Comparison of ENCODE assay signal across 24 cellular contexts in genomic region chr7:5656233-5656632, GRCh38.
"Had no signal": no experiment of that assay in that cellular context is flagged by ENCODE, and none has a peak within 500 bp of the region (broad histone marks: within the 10 kb centered on the region; RNA-seq: fewer than 3 reads in every experiment).

No MANE protein-coding gene starts in this region.

- H3K4me3 ChIP-seq: breast epithelium had no signal

- H3K27ac Mint-ChIP-seq: activated CD4-positive, alpha-beta memory T cell treated with anti-CD3 and anti-CD28 coated beads for 36 hours; activated CD4-positive, alpha-beta T cell treated with anti-CD3 and anti-CD28 coated beads, Interleukin-2, amount 10 ng/mL, durations not matched to agents 7 days and 5 days; activated naive CD4-positive, alpha-beta T cell treated with anti-CD3 and anti-CD28 coated beads, Interleukin-2, amount 50 U/mL, for 24 hours; activated T-cell treated with anti-CD3 and anti-CD28 coated beads, Interleukin-2, amount 50 U/mL, for 72 hours had no signal

- H3K27me3 Mint-ChIP-seq: activated CD4-positive, alpha-beta memory T cell treated with anti-CD3 and anti-CD28 coated beads for 36 hours; activated CD4-positive, alpha-beta T cell treated with anti-CD3 and anti-CD28 coated beads, Interleukin-2, amount 10 ng/mL, durations not matched to agents 7 days and 5 days; activated naive CD4-positive, alpha-beta T cell treated with anti-CD3 and anti-CD28 coated beads, Interleukin-2, amount 50 U/mL, for 24 hours had no signal

- DNase-seq: activated CD4-positive, alpha-beta memory T cell treated with anti-CD3 and anti-CD28 coated beads for 36 hours; activated CD4-positive, alpha-beta T cell treated with anti-CD3 and anti-CD28 coated beads, Interleukin-2, amount 10 ng/mL, durations not matched to agents 7 days and 5 days; activated CD4-positive, CD25-positive, alpha-beta regulatory T cell; activated CD8-positive, alpha-beta memory T cell treated with anti-CD3 and anti-CD28 coated beads, Interleukin-2, amount 50 U/mL, for 4 hours; activated naive CD4-positive, alpha-beta T cell; activated T-cell treated with anti-CD3 and anti-CD28 coated beads, Interleukin-2, amount 50 U/mL, for 72 hours; aorta; caudate nucleus; Karpas-422; MM.1S; NCI-H1105 treated with DMSO at 0.1 percent for 48 hours; NCI-H1436 treated with DMSO at 0.1 percent for 48 hours; NCI-H187; NCI-H2081 treated with DMSO at 0.1 percent for 48 hours; NCI-H446; NCI-H524; PC-3; SHP77 treated with DMSO at 0.1 percent for 48 hours; T-helper 2 cell; T1000 had no signal

- H3K9me3 ChIP-seq: breast epithelium had no signal

- H3K36me3 ChIP-seq: breast epithelium had no signal

- H3K27ac ChIP-seq: breast epithelium had no signal

- H3K4me1 ChIP-seq: breast epithelium had no signal

- H3K36me3 Mint-ChIP-seq: activated naive CD4-positive, alpha-beta T cell treated with anti-CD3 and anti-CD28 coated beads, Interleukin-2, amount 50 U/mL, for 24 hours had no signal

- H3K9me3 Mint-ChIP-seq: activated CD4-positive, alpha-beta memory T cell treated with anti-CD3 and anti-CD28 coated beads for 36 hours; activated CD4-positive, alpha-beta T cell treated with anti-CD3 and anti-CD28 coated beads, Interleukin-2, amount 10 ng/mL, durations not matched to agents 7 days and 5 days; activated naive CD4-positive, alpha-beta T cell treated with anti-CD3 and anti-CD28 coated beads, Interleukin-2, amount 50 U/mL, for 24 hours; activated T-cell treated with anti-CD3 and anti-CD28 coated beads, Interleukin-2, amount 50 U/mL, for 72 hours had no signal

- ATAC-seq: activated T-cell treated with anti-CD3 and anti-CD28 coated beads, Interleukin-2, amount 50 U/mL, for 72 hours; PC-3 had no signal

- H3K27me3 ChIP-seq: breast epithelium had no signal

- FAIRE-seq: RCC 7860, TTC549 had no signal

- H3K4me3 Mint-ChIP-seq: activated CD4-positive, alpha-beta memory T cell treated with anti-CD3 and anti-CD28 coated beads for 36 hours; activated CD4-positive, alpha-beta T cell treated with anti-CD3 and anti-CD28 coated beads, Interleukin-2, amount 10 ng/mL, durations not matched to agents 7 days and 5 days; activated naive CD4-positive, alpha-beta T cell treated with anti-CD3 and anti-CD28 coated beads, Interleukin-2, amount 50 U/mL, for 24 hours; activated T-cell treated with anti-CD3 and anti-CD28 coated beads, Interleukin-2, amount 50 U/mL, for 72 hours had no signal
